Comparison of ENCODE assay signal across 8 cellular contexts in the genomic region with DNA sequence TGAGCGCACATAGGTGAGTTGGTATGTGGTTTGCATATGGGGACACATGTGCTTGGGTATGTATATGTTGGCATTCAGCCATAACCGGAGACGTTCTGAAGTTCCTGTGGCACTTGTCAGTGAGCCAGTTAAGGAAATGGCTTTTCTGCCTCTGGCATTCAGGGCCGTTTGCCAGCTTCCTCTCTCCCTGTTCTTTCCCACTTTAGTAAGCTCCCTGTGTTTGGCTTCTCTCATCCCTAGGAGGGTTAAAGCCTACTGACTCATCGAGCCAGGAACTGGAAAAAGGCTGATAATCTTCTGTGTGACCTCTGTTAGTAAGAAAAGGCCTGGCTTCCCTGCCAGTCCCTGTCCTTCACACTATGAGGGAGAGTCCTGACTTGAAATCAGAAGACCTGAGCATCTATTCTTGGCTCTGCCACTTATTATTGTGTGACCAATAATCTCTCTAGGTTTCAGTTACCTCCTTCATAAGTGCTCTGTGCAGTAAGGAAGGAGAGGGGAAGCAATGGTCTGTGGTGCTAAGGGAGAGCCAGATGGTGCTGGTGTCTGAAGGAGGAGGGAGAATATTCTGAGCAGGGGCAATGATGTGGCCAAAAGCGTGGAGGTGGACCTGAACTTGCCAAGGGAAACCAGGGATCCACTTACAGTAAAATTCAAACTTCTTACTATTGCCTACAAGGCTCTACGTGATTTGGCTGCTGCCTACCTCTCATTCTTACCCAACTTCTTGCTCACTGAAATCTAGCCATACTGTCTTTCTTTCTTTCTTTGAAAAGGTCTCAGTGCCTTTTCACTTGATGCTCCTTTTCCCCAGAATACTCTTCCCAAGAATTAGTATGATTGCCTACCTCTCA. TPM values are rescaled to one million over a fixed set of nuclear protein-coding genes. Genes with fewer than 3 reads are reported as not detected.
DNase-seq lines count a peak whose midpoint lies in the region; ATAC-seq, FAIRE-seq and TF ChIP-seq lines count a peak whose summit lies in the region.

No MANE protein-coding gene starts in this region.

- H3K9me3 ChIP-seq in K562 (replicated peaks; ENCODE audit: control insufficient read depth, insufficient read depth, low read depth, low read length) (no peaks in the 10 kb centered on the region), tibial artery (no peaks in the 10 kb centered on the region)

- H3K9me1 ChIP-seq in K562 (ENCODE audit: control insufficient read depth, insufficient read depth, low read length) = no peaks in the 10 kb centered on the region

- H3K4me3 ChIP-seq in K562 (no peak overlapping the region), tibial artery (no peak overlapping the region), mesendoderm (ENCODE audit: low read length) (no peak overlapping the region)

- TF ChIP-seq EP300 in K562 (IDR thresholded peaks at IDR 0.05; ENCODE audit: low read length) = no peak

- no peak overlapping the region for H3K4ac ChIP-seq in mesendoderm (ENCODE audit: low read depth, low read length)

- H3K23ac ChIP-seq in mesendoderm (ENCODE audit: low read length) = no peak overlapping the region

- H3K27ac ChIP-seq in K562 (ENCODE audit: extremely low read depth, low read depth, low read length) (peak overlapping the region; percentile 40; the same call in 1 of the 3 replicates), tibial artery (peak overlapping the region; percentile 65 to 72), mesendoderm (ENCODE audit: low read depth, low read length) (no peak overlapping the region)

- peak overlapping the region in 1 of 2 experiments; percentile 67; a peak in 1 of 4 replicates for H3K9ac ChIP-seq in K562 (ENCODE audit: insufficient read depth in 1 of 2, low read depth in 2 of 2, low read length in 2 of 2)
- H3K9ac ChIP-seq in mesendoderm (ENCODE audit: low read length) = no peak overlapping the region

- TF ChIP-seq RAD21 in K562 (CRISPR knock-in tag; conservative IDR thresholded peaks at IDR 0.05 in 1 of 2, IDR thresholded peaks at IDR 0.05 in 1 of 2) = no peak

- TF ChIP-seq CTCF in K562 (IDR thresholded peaks at IDR 0.05 in 2 of 3, conservative IDR thresholded peaks at IDR 0.05 in 1 of 3; ENCODE audit: insufficient read depth in 2 of 3, low read depth in 1 of 3, low read length in 3 of 3) (no peak), tibial artery (IDR thresholded peaks at IDR 0.05) (no peak)

- no peak overlapping the region for H2AFZ ChIP-seq in K562 (ENCODE audit: low read depth, low read length)

- no peak overlapping the region for H3K18ac ChIP-seq in mesendoderm (ENCODE audit: low read length)

- 44% methylated on average over 7 of the region's 7 CpGs for WGBS in K562 (ENCODE audit: insufficient coverage, low coverage, missing lambda C conversion rate)
- WGBS in mesendoderm (ENCODE audit: extremely low coverage, insufficient coverage, low lambda C conversion rate) = no CpG with 5 or more reads among the region's 7 CpGs

- H3K4me1 ChIP-seq in K562 (replicated peaks in 1 of 2; ENCODE audit: control insufficient read depth in 2 of 2, insufficient read depth in 2 of 2, low read length in 2 of 2) (peaks cover 9 to 26% of the 10 kb centered on the region in 2 experiments; a peak in 4 of 5 replicates), tibial artery (peaks cover 12 to 39% (median 18%) of the 10 kb centered on the region in 4 donors), mesendoderm (ENCODE audit: control insufficient read depth, low read depth, low read length) (no peaks in the 10 kb centered on the region)

- no TSS peak for BruUV-seq in K562 (replicated peaks; lab: Mats Ljungman, UMichigan)

- intact Hi-C loops in K562 (cut with micrococcal nuclease) = no loop called here
- intact Hi-C loops in tibial artery (cut with DNase I; ENCODE audit: low total_unique reads) = no loop called here

- H2BK120ac ChIP-seq in mesendoderm (ENCODE audit: low read depth, low read length) = no peak overlapping the region

- H3K79me2 ChIP-seq in K562 (ENCODE audit: control insufficient read depth, insufficient read depth, low read length) = peaks cover 14% of the 10 kb centered on the region; the same call in 2 of the 3 replicates
- H3K79me2 ChIP-seq in mesendoderm (ENCODE audit: control insufficient read depth, insufficient read depth, low read length) = no peaks in the 10 kb centered on the region

- H2BK5ac ChIP-seq in mesendoderm (ENCODE audit: low read length) = no peak overlapping the region

- no peak overlapping the region for H4K5ac ChIP-seq in mesendoderm (ENCODE audit: low read length)

- no peak overlapping the region for H2BK15ac ChIP-seq in mesendoderm (replicated peaks; ENCODE audit: low read depth)

- H3K27me3 ChIP-seq in K562 (ENCODE audit: control insufficient read depth in 2 of 2, insufficient read depth in 2 of 2, low read length in 2 of 2) = no peaks in the 10 kb centered on the region
- H3K27me3 ChIP-seq in tibial artery = no peaks in the 10 kb centered on the region
- no peaks in the 10 kb centered on the region for H3K27me3 ChIP-seq in mesendoderm (ENCODE audit: insufficient read depth, low read length, poor library complexity)

- H4K20me1 ChIP-seq in K562 (replicated peaks; ENCODE audit: control insufficient read depth, insufficient read depth, low read length) = no peaks in the 10 kb centered on the region

- ATAC-seq in K562 = peak; percentile 55
- no peak for ATAC-seq in HG03571 (IDR thresholded peaks at IDR 0.05; ENCODE audit: unreplicated experiment)

- H4K8ac ChIP-seq in mesendoderm (ENCODE audit: low read depth, low read length) = no peak overlapping the region

- H2AK5ac ChIP-seq in mesendoderm (ENCODE audit: low read length) = no peak overlapping the region

- DNase-seq in Caki2 (ENCODE audit: low read depth) (peak; percentile 91), NCI-H2081 (lab: John Stamatoyannopoulos, UW) (peak; percentile 21 to 72), K562 (ENCODE audit: extremely low read depth in 1 of 4, low spot score in 3 of 4) (peak in 1 of 4 experiments; percentile 19), islet precursor cell (peak; percentile 78), tibial artery (peak in 1 of 2 donors; percentile 47), mesendoderm (no peak)
- no peak for DNase-seq in effector CD8-positive, alpha-beta T cell (lab: John Stamatoyannopoulos, UW)

- H3K36me3 ChIP-seq in K562 (ENCODE audit: control insufficient read depth, insufficient read depth, low read length) (peaks cover 18% of the 10 kb centered on the region; the same call in 2 of the 3 replicates), tibial artery (no peaks in the 10 kb centered on the region), mesendoderm (ENCODE audit: control insufficient read depth, insufficient read depth, low read length) (no peaks in the 10 kb centered on the region)

- no peak for TF ChIP-seq POLR2A in K562 (conservative IDR thresholded peaks at IDR 0.05)

- POLR2A ChIA-PET in K562 (lab: Yijun Ruan, JAX) = interaction anchor here (0.5 kb wide), 1 partner anchor 85 kb away, joined by 4 read pairs; no protein-coding TSS in a partner anchor

- CTCF ChIA-PET in K562 (lab: Yijun Ruan, JAX; ENCODE audit: low intra/inter-chr PET ratio) = no interaction called here

- H3K4me2 ChIP-seq in K562 (ENCODE audit: insufficient read depth, low read length) = no peak overlapping the region
- H3K4me2 ChIP-seq in mesendoderm (ENCODE audit: low read length) = no peak overlapping the region

- no peak overlapping the region for H3K56ac ChIP-seq in mesendoderm (ENCODE audit: low read length)

- no peak for FAIRE-seq in K562 (lab: Jason Lieb, UNC)

- no peaks in the 10 kb centered on the region for H3K79me1 ChIP-seq in mesendoderm (ENCODE audit: low read length)

- in situ Hi-C loops in Caki2 (cut with HindIII; ENCODE audit: low pct_unique_long_range_greater_than_20kb, low sequenced_read_pairs) = no loop called here
- in situ Hi-C loops in K562 (cut with MboI) = no loop called here

RNA-seq across cellular contexts. Expression of a gene that starts 31.4 kb away (rescaled TPM):
- total RNA-seq in Caki2 (2014; rRNA removed; shearing (Covaris generic); ENCODE audit: low replicate concordance) = 37.2 and 66.3 TPM in 2 replicates
- total RNA-seq in K562 (2011; cell fraction: chromatin; rRNA removed; ENCODE audit: low replicate concordance) = 516 and 596 TPM in 2 replicates
- total RNA-seq in K562 (2011; cell fraction: nucleolus; rRNA removed) = 361 and 396 TPM in 2 replicates
- total RNA-seq in K562 (2011; cell fraction: nucleoplasm; rRNA removed) = 372 and 398 TPM in 2 replicates
- 94.3 and 97.9 TPM in 2 replicates for total RNA-seq in K562 (2014; rRNA removed)
- 49.5 and 52.9 TPM in 2 replicates for total RNA-seq in K562 (2014; rRNA removed; fragmentation: Illumina TruSeq; extraction: Trizol)
- total RNA-seq in K562 (2015; rRNA removed; fragmentation: Illumina TruSeq; extraction: Trizol) = 43.7 and 48.6 TPM in 2 replicates
- 64.0 and 66.2 TPM in 2 replicates for total RNA-seq in K562 (2021)
- polyA plus RNA-seq in K562 (2011; rRNA removed) = 246 and 419 TPM in 2 replicates
- polyA plus RNA-seq in K562 (2011; cell fraction: cytosol; rRNA removed) = 192 and 432 TPM in 2 replicates
- 526 and 978 TPM in 2 replicates for polyA plus RNA-seq in K562 (2011; cell fraction: nucleus; rRNA removed)
- 73.5 and 75.8 TPM in 2 replicates for polyA plus RNA-seq in K562 (2012)
- 64.0 and 77.6 TPM in 2 replicates for polyA plus RNA-seq in K562 (2014; fragmentation: Illumina TruSeq; extraction: Trizol)
- 10 to 100 TPM; 21.9 to 26.5 TPM for polyA plus RNA-seq in K562 (2014; fragmentation: Nextera tagmentation; extraction: Ambion mirVana)
- 78.4 and 81.5 TPM in 2 replicates for polyA plus RNA-seq in K562 (2014; rRNA removed)
- 306 and 390 TPM in 2 replicates for polyA minus RNA-seq in K562 (2011; rRNA and poly(A)+ RNA removed)
- 144 and 252 TPM in 2 replicates for polyA minus RNA-seq in K562 (2011; cell fraction: cytosol; rRNA and poly(A)+ RNA removed)
- 250 and 495 TPM in 2 replicates for polyA minus RNA-seq in K562 (2011; cell fraction: nucleus; rRNA and poly(A)+ RNA removed)
- polyA plus RNA-seq in mesendoderm (2013, experiment 1 of 2) = 18.8 TPM
- polyA plus RNA-seq in mesendoderm (2013, experiment 2 of 2) = 20.7 TPM

RNA-seq across cellular contexts. Expression of a gene that starts 35.2 kb away (rescaled TPM):
- total RNA-seq in Caki2 (2014; rRNA removed; shearing (Covaris generic); ENCODE audit: low replicate concordance) = 4.1 and 9.6 TPM in 2 replicates
- total RNA-seq in K562 (2011; cell fraction: chromatin; rRNA removed; ENCODE audit: low replicate concordance) = 30.9 and 86.1 TPM in 2 replicates
- 84.9 and 89.9 TPM in 2 replicates for total RNA-seq in K562 (2011; cell fraction: nucleolus; rRNA removed)
- total RNA-seq in K562 (2011; cell fraction: nucleoplasm; rRNA removed) = 45.7 and 51.5 TPM in 2 replicates
- total RNA-seq in K562 (2014; rRNA removed) (5.9 and 8.7 TPM in 2 replicates), K562 (2014; rRNA removed; fragmentation: Illumina TruSeq; extraction: Trizol) (1.9 and 2.9 TPM in 2 replicates), K562 (2015; rRNA removed; fragmentation: Illumina TruSeq; extraction: Trizol) (3.1 and 3.3 TPM in 2 replicates), K562 (2021) (16.4 and 18.3 TPM in 2 replicates)
- polyA plus RNA-seq in K562 (2011; rRNA removed) (11.4 and 22.1 TPM in 2 replicates), K562 (2014; fragmentation: Illumina TruSeq; extraction: Trizol) (8.4 and 9.8 TPM in 2 replicates), K562 (2014; fragmentation: Nextera tagmentation; extraction: Ambion mirVana) (under 1 TPM; 0.04 to 0.07 TPM), K562 (2014; rRNA removed) (17.3 and 21.6 TPM in 2 replicates)
- polyA plus RNA-seq in K562 (2011; cell fraction: cytosol; rRNA removed) = 14.2 and 19.5 TPM in 2 replicates
- 77.0 and 120 TPM in 2 replicates for polyA plus RNA-seq in K562 (2011; cell fraction: nucleus; rRNA removed)
- 13.0 and 26.9 TPM in 2 replicates for polyA plus RNA-seq in K562 (2012)
- polyA minus RNA-seq in K562 (2011; rRNA and poly(A)+ RNA removed) = 3.9 and 5.2 TPM in 2 replicates
- 8.5 and 14.2 TPM in 2 replicates for polyA minus RNA-seq in K562 (2011; cell fraction: cytosol; rRNA and poly(A)+ RNA removed)
- polyA minus RNA-seq in K562 (2011; cell fraction: nucleus; rRNA and poly(A)+ RNA removed) = 35.8 and 38.2 TPM in 2 replicates
- polyA plus RNA-seq in mesendoderm (2013, experiment 1 of 2) = 7.7 TPM
- 7.4 TPM for polyA plus RNA-seq in mesendoderm (2013, experiment 2 of 2)

RNA-seq across cellular contexts. Expression of a gene that starts 47.8 kb away (rescaled TPM):
- total RNA-seq in Caki2 (2014; rRNA removed; shearing (Covaris generic); ENCODE audit: low replicate concordance) = 201 and 204 TPM in 2 replicates
- total RNA-seq in K562 (2011; cell fraction: chromatin; rRNA removed; ENCODE audit: low replicate concordance) = 117 and 229 TPM in 2 replicates
- 129 and 153 TPM in 2 replicates for total RNA-seq in K562 (2011; cell fraction: nucleolus; rRNA removed)
- 124 and 131 TPM in 2 replicates for total RNA-seq in K562 (2011; cell fraction: nucleoplasm; rRNA removed)
- total RNA-seq in K562 (2014; rRNA removed) (89.4 and 96.2 TPM in 2 replicates), K562 (2014; rRNA removed; fragmentation: Illumina TruSeq; extraction: Trizol) (67.1 and 71.3 TPM in 2 replicates), K562 (2015; rRNA removed; fragmentation: Illumina TruSeq; extraction: Trizol) (70.3 and 75.8 TPM in 2 replicates), K562 (2021) (85.7 and 93.2 TPM in 2 replicates)
- polyA plus RNA-seq in K562 (2011; rRNA removed) (165 and 169 TPM in 2 replicates), K562 (2014; fragmentation: Illumina TruSeq; extraction: Trizol) (102 and 107 TPM in 2 replicates), K562 (2014; fragmentation: Nextera tagmentation; extraction: Ambion mirVana) (10 to 100 TPM; 18.4 to 40.4 TPM), K562 (2014; rRNA removed) (114 and 130 TPM in 2 replicates)
- polyA plus RNA-seq in K562 (2011; cell fraction: cytosol; rRNA removed) = 144 and 148 TPM in 2 replicates
- polyA plus RNA-seq in K562 (2011; cell fraction: nucleus; rRNA removed) = 503 and 533 TPM in 2 replicates
- 78.3 and 89.2 TPM in 2 replicates for polyA plus RNA-seq in K562 (2012)
- polyA minus RNA-seq in K562 (2011; rRNA and poly(A)+ RNA removed) = 71.0 and 82.8 TPM in 2 replicates
- polyA minus RNA-seq in K562 (2011; cell fraction: cytosol; rRNA and poly(A)+ RNA removed) = 36.4 and 44.4 TPM in 2 replicates
- polyA minus RNA-seq in K562 (2011; cell fraction: nucleus; rRNA and poly(A)+ RNA removed) = 69.3 and 97.7 TPM in 2 replicates
- polyA plus RNA-seq in mesendoderm (2013, experiment 1 of 2) = 24.1 TPM
- polyA plus RNA-seq in mesendoderm (2013, experiment 2 of 2) = 24.0 TPM

RNA-seq across cellular contexts. Expression of a gene that starts 47.8 kb away (rescaled TPM):
- 0.03 TPM in 1 of 2 replicates, not detected in the other for total RNA-seq in Caki2 (2014; rRNA removed; shearing (Covaris generic); ENCODE audit: low replicate concordance)
- 2.0 and 2.6 TPM in 2 replicates for total RNA-seq in K562 (2011; cell fraction: chromatin; rRNA removed; ENCODE audit: low replicate concordance)
- total RNA-seq in K562 (2011; cell fraction: nucleolus; rRNA removed) = 1.2 TPM in 2 replicates
- total RNA-seq in K562 (2011; cell fraction: nucleoplasm; rRNA removed) = 1.3 and 1.8 TPM in 2 replicates
- total RNA-seq in K562 (2014; rRNA removed) = 0.14 TPM in 1 of 2 replicates, not detected in the other
- not detected in 2 replicates for total RNA-seq in K562 (2014; rRNA removed; fragmentation: Illumina TruSeq; extraction: Trizol)
- 0.11 TPM in 1 of 2 replicates, not detected in the other for total RNA-seq in K562 (2015; rRNA removed; fragmentation: Illumina TruSeq; extraction: Trizol)
- 0.11 and 0.13 TPM in 2 replicates for total RNA-seq in K562 (2021)
- polyA plus RNA-seq in K562 (2011; rRNA removed) = 0.22 and 0.37 TPM in 2 replicates
- 0.22 and 0.32 TPM in 2 replicates for polyA plus RNA-seq in K562 (2011; cell fraction: cytosol; rRNA removed)
- 0.80 and 1.3 TPM in 2 replicates for polyA plus RNA-seq in K562 (2011; cell fraction: nucleus; rRNA removed)
- polyA plus RNA-seq in K562 (2012) = 0.27 and 0.65 TPM in 2 replicates
- 0.06 and 0.07 TPM in 2 replicates for polyA plus RNA-seq in K562 (2014; fragmentation: Illumina TruSeq; extraction: Trizol)
- polyA plus RNA-seq in K562 (2014; fragmentation: Nextera tagmentation; extraction: Ambion mirVana) = not detected
- 0.09 and 0.34 TPM in 2 replicates for polyA plus RNA-seq in K562 (2014; rRNA removed)
- polyA minus RNA-seq in K562 (2011; rRNA and poly(A)+ RNA removed) = not detected in 2 replicates
- polyA minus RNA-seq in K562 (2011; cell fraction: cytosol; rRNA and poly(A)+ RNA removed) = not detected in 2 replicates
- 0.56 and 0.67 TPM in 2 replicates for polyA minus RNA-seq in K562 (2011; cell fraction: nucleus; rRNA and poly(A)+ RNA removed)
- 0.10 TPM for polyA plus RNA-seq in mesendoderm (2013, experiment 1 of 2)
- 0.17 TPM for polyA plus RNA-seq in mesendoderm (2013, experiment 2 of 2)

Comparison
In these comparisons a context has a peak if more than half of its experiments do, and no peak if none do; other contexts are left out.
1. DNase-seq: peak in Caki2 (single experiment), NCI-H2081 (2 of 2) and islet precursor cell (single experiment); none in effector CD8-positive, alpha-beta T cell (single experiment) and mesendoderm (single experiment).